8 cellular contexts compared by ENCODE assay signal in genomic region chr1:156212833-156213643, GRCh38. TPM values are rescaled to one million over a fixed set of nuclear protein-coding genes. Genes with fewer than 3 reads are reported as not detected.
A peak's percentile ranks its signal among the peaks of the same experiment; 100 is the strongest.
DNase-seq lines count a peak whose midpoint lies in the region; ATAC-seq and TF ChIP-seq lines count a peak whose summit lies in the region.

A gene with protein sequence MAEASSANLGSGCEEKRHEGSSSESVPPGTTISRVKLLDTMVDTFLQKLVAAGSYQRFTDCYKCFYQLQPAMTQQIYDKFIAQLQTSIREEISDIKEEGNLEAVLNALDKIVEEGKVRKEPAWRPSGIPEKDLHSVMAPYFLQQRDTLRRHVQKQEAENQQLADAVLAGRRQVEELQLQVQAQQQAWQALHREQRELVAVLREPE (plus strand): TSS chr1:156213007. CDS start chr1:156213016, 9 bp downstream.

- DNase-seq in DMS53 treated with DMSO at 0.1 percent for 48 hours (lab: John Stamatoyannopoulos, UW; ENCODE audit: unreplicated experiment) (peak; percentile 93), Peyer's patch (peak; percentile 97 to 99 (median 98))
- peak; percentile 97 to 98 for DNase-seq in activated T-cell treated with anti-CD3 and anti-CD28 coated beads, Interleukin-2, amount 50 U/mL, for 48 hours
- peak; percentile 83 to 91 for DNase-seq in stimulated activated CD8-positive, alpha-beta memory T cell treated with anti-CD3 and anti-CD28 coated beads, Interleukin-7, amount 100 ng/mL, for 1 hour (ENCODE audit: low read depth in 2 of 2)

- H3K9ac ChIP-seq in muscle layer of colon (ENCODE audit: low read length): peak within 1 kb of the TSS; percentile 96

- TF ChIP-seq POLR2A in Peyer's patch (IDR thresholded peaks at IDR 0.05): peak; percentile 30 to 74

- H3K36me3 ChIP-seq in KOPT-K1 (ENCODE audit: insufficient read depth, low read length): peaks cover 50% of the 10 kb centered on the region
- H3K36me3 ChIP-seq in Peyer's patch: peaks cover 0 to 26% (median 0%) of the 10 kb centered on the region in 3 donors
- H3K36me3 ChIP-seq in muscle layer of colon (ENCODE audit: insufficient read depth, low read length): peaks cover 28% of the 10 kb centered on the region

- peak within 1 kb of the TSS; percentile 66 to 73 (median 70) for H3K4me3 ChIP-seq in Peyer's patch
- peak within 1 kb of the TSS; percentile 80 to 83 for H3K4me3 ChIP-seq in muscle layer of colon (ENCODE audit: low read depth in 1 of 2, low read length in 2 of 2)

- H3K4me1 ChIP-seq in Peyer's patch: peaks cover 0 to 10% (median 5%) of the 10 kb centered on the region in 4 donors
- peaks cover 14% of the 10 kb centered on the region for H3K4me1 ChIP-seq in muscle layer of colon (ENCODE audit: insufficient read depth, low read length)

- H3K9me3 ChIP-seq in KOPT-K1 (ENCODE audit: insufficient read depth, low read length, poor library complexity, severe bottlenecking): peaks cover 6% of the 10 kb centered on the region
- no peaks in the 10 kb centered on the region for H3K9me3 ChIP-seq in Peyer's patch
- no peaks in the 10 kb centered on the region for H3K9me3 ChIP-seq in muscle layer of colon (ENCODE audit: low read length)

- TF ChIP-seq CTCF in Peyer's patch (IDR thresholded peaks at IDR 0.05): peak in 1 of 6 experiments; percentile 30

- H3K27ac ChIP-seq in KOPT-K1 (ENCODE audit: low read depth, low read length, poor library complexity, severe bottlenecking): peak within 1 kb of the TSS; percentile 95
- peak within 1 kb of the TSS; percentile 90 to 95 (median 91) for H3K27ac ChIP-seq in Peyer's patch
- peak within 1 kb of the TSS; percentile 88 for H3K27ac ChIP-seq in muscle layer of colon (ENCODE audit: low read depth, low read length)

- ATAC-seq in GM21737 (IDR thresholded peaks at IDR 0.05; ENCODE audit: unreplicated experiment) (peak; percentile 81), esophagus mucosa (peak; percentile 94)

- H3K27me3 ChIP-seq in Peyer's patch: no peaks in the 10 kb centered on the region
- no peaks in the 10 kb centered on the region for H3K27me3 ChIP-seq in muscle layer of colon (ENCODE audit: control insufficient read depth in 1 of 2, insufficient read depth in 2 of 2, low read length in 2 of 2)

RNA-seq across cellular contexts. Expression of the gene that starts here (rescaled TPM):
- total RNA-seq in Peyer's patch (10 to 100 TPM; 39.9 to 52.8 (median 43.6) TPM), esophagus mucosa (44.3 TPM)

Comparison
In these comparisons a context has a peak if more than half of its experiments do, and no peak if none do; other contexts are left out.
1. Peak in every context shown above with its lines: DNase-seq, ATAC-seq, H3K4me3 ChIP-seq and H3K27ac ChIP-seq.